In the genomic region with DNA sequence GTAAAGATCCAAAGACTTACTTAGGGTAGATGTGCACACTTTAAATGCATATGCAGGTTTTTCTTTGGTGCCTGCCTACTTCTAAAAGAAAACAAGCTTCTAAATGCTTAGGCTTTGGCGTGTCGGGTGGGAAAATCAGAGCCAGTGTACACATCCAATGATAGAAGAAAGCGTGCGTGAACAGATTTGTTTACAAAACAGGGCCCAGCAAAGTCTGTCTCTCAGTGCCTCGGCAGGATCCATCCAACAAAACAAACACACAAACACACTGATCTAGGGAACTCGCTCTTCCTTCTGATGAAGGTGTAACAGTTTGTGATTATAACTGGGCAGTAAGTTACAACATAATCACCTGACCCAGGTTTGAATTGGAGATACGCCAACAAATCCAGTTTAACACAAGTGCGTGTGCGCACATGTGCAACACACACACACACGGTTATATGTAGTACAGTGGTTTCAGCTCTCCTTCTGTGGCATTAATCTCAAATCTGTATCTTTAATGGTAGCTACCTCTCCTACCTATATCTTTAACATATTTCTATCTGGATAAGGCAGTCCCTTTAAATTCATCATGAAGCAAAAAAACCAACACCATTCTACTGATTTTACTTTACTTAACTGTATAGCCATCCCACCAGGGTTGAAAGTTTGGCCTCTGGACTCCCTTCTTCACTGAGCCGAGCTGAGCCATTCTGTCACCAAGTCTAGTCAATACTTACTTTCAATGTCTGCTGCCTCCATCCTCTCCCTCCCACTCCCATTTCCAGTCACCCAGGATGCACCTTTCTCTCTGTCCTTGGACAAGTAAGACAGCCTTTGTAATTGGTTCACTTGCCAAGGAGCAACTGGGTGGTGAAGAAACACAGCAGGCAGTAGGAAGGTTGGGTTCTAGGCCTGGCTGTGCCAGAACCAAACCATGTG, we compare ENCODE assay signal across 12 cellular contexts.
A peak's percentile ranks its signal among the peaks of the same experiment; 100 is the strongest.
DNase-seq lines count a peak whose midpoint lies in the region; ATAC-seq, FAIRE-seq and TF ChIP-seq lines count a peak whose summit lies in the region.
"Had no signal": no experiment of that assay in that cellular context is flagged by ENCODE, and none has a peak within 500 bp of the region (broad histone marks: within the 10 kb centered on the region; RNA-seq: fewer than 3 reads in every experiment).

No MANE protein-coding gene starts in this region.

- CTCF ChIA-PET in AG04450 (lab: Charles Lee) = interaction anchor here (1.0 kb wide), 1 partner anchor 63 kb away, joined by 3 read pairs; no protein-coding TSS in a partner anchor
- CTCF ChIA-PET in K562 (lab: Yijun Ruan, JAX; ENCODE audit: low intra/inter-chr PET ratio) = no interaction called here

- H3K79me2 ChIP-seq in K562 (ENCODE audit: control insufficient read depth, insufficient read depth, low read length) = no peaks in the 10 kb centered on the region

- in situ Hi-C loops in K562 (cut with MboI) = no loop called here

- H3K9me3 ChIP-seq in AG04450 (ENCODE audit: control insufficient read depth, insufficient read depth, low read length) (no peaks in the 10 kb centered on the region), K562 (replicated peaks; ENCODE audit: control insufficient read depth, insufficient read depth, low read depth, low read length) (no peaks in the 10 kb centered on the region)

- TF ChIP-seq POLR2A in K562 (conservative IDR thresholded peaks at IDR 0.05) = no peak

- no peak overlapping the region for H3K4me2 ChIP-seq in K562 (ENCODE audit: insufficient read depth, low read length)

- intact Hi-C loops in K562 (cut with micrococcal nuclease) = no loop called here

- H3K27me3 Mint-ChIP-seq in IgD-negative memory B cell = no peaks in the 10 kb centered on the region
- H3K27me3 Mint-ChIP-seq in naive B cell = no peaks in the 10 kb centered on the region

- H3K4me3 Mint-ChIP-seq in IgD-negative memory B cell (peak overlapping the region in 2 of 4 donors; percentile 48 to 54), naive B cell (peak overlapping the region in 1 of 8 donors; percentile 27)

- H3K9ac ChIP-seq in K562 (ENCODE audit: insufficient read depth in 1 of 2, low read depth in 2 of 2, low read length in 2 of 2) = no peak overlapping the region

- H3K9me1 ChIP-seq in K562 (ENCODE audit: control insufficient read depth, insufficient read depth, low read length) = no peaks in the 10 kb centered on the region

- WGBS in K562 (ENCODE audit: insufficient coverage, low coverage, missing lambda C conversion rate) = 65% methylated on average over 11 of the region's 11 CpGs

- H3K27me3 ChIP-seq in AG04450 (ENCODE audit: control insufficient read depth, insufficient read depth, low read length) (no peaks in the 10 kb centered on the region), K562 (ENCODE audit: control insufficient read depth in 2 of 2, insufficient read depth in 2 of 2, low read length in 2 of 2) (no peaks in the 10 kb centered on the region)

- H3K9me3 Mint-ChIP-seq in IgD-negative memory B cell = no peaks in the 10 kb centered on the region
- no peaks in the 10 kb centered on the region for H3K9me3 Mint-ChIP-seq in naive B cell

- no peak for TF ChIP-seq EP300 in K562 (IDR thresholded peaks at IDR 0.05; ENCODE audit: low read length)

- TF ChIP-seq CTCF in AG04450 (IDR thresholded peaks at IDR 0.05; ENCODE audit: low read depth, low read length) (no peak), K562 (IDR thresholded peaks at IDR 0.05 in 2 of 3, conservative IDR thresholded peaks at IDR 0.05 in 1 of 3; ENCODE audit: insufficient read depth in 2 of 3, low read depth in 1 of 3, low read length in 3 of 3) (no peak)

- no peak overlapping the region for H2AFZ ChIP-seq in K562 (ENCODE audit: low read depth, low read length)

- FAIRE-seq in K562 (lab: Jason Lieb, UNC) = peak; percentile 6
- FAIRE-seq: frontal cortex had no signal

- H3K4me1 Mint-ChIP-seq in IgD-negative memory B cell (peaks cover 48 to 58% (median 55%) of the 10 kb centered on the region in 3 donors), naive B cell (peaks cover 22 to 45% (median 38%) of the 10 kb centered on the region in 3 donors)

- no peaks in the 10 kb centered on the region for H4K20me1 ChIP-seq in K562 (replicated peaks; ENCODE audit: control insufficient read depth, insufficient read depth, low read length)

- no peak for TF ChIP-seq RAD21 in K562 (CRISPR knock-in tag; conservative IDR thresholded peaks at IDR 0.05 in 1 of 2, IDR thresholded peaks at IDR 0.05 in 1 of 2)

- DNase-seq in AG04450 (ENCODE audit: low read depth, low spot score) (no peak), K562 (ENCODE audit: extremely low read depth in 1 of 4, low spot score in 3 of 4) (no peak), naive B cell (no peak)
- DNase-seq: DMS79, NCI-H774, retina had no signal

- no peaks in the 10 kb centered on the region for H3K36me3 ChIP-seq in K562 (ENCODE audit: control insufficient read depth, insufficient read depth, low read length)

- ATAC-seq in K562 (no peak), naive B cell (ENCODE audit: low read depth in 2 of 2) (no peak), GM19397 (IDR thresholded peaks at IDR 0.05; ENCODE audit: unreplicated experiment) (no peak), GM21825 (IDR thresholded peaks at IDR 0.05; ENCODE audit: unreplicated experiment) (no peak), HG03039 (IDR thresholded peaks at IDR 0.05; ENCODE audit: unreplicated experiment) (no peak), HG02852 (IDR thresholded peaks at IDR 0.05; ENCODE audit: unreplicated experiment) (no peak)

- POLR2A ChIA-PET in AG04450 (lab: Yijun Ruan, JAX) = interaction anchor here (0.6 to 1.4 kb wide), 6 partner anchors 9 to 42 kb away, joined by 3 to 7 read pairs (median 4); no protein-coding TSS in a partner anchor
- POLR2A ChIA-PET in K562 (lab: Yijun Ruan, JAX) = interaction anchor here (0.6 to 1.9 kb wide), 4 partner anchors 12 to 22 kb away, joined by 3 to 6 read pairs (median 4); no protein-coding TSS in a partner anchor

- H3K4me1 ChIP-seq in K562 (replicated peaks in 1 of 2; ENCODE audit: control insufficient read depth in 2 of 2, insufficient read depth in 2 of 2, low read length in 2 of 2) = peaks cover 5 to 33% of the 10 kb centered on the region in 2 experiments; a peak in 4 of 5 replicates

- H3K27ac ChIP-seq in AG04450 (ENCODE audit: low read depth, low read length) (peak overlapping the region; percentile 77), K562 (ENCODE audit: extremely low read depth, low read depth, low read length) (peak overlapping the region; percentile 30; the same call in 1 of the 3 replicates)

- H3K27ac Mint-ChIP-seq in IgD-negative memory B cell (peak overlapping the region; percentile 32 to 70 (median 64)), naive B cell (peak overlapping the region in 5 of 6 donors; percentile 29 to 82 (median 47))

- H3K4me3 ChIP-seq in AG04450 (ENCODE audit: low read depth, low read length) (no peak overlapping the region; the same call in 1 of the 2 replicates), K562 (no peak overlapping the region)

- BruUV-seq in K562 (replicated peaks; lab: Mats Ljungman, UMichigan) = no TSS peak

- no peaks in the 10 kb centered on the region for H3K36me3 Mint-ChIP-seq in IgD-negative memory B cell
- peaks cover 0 to 4% of the 10 kb centered on the region in 2 donors for H3K36me3 Mint-ChIP-seq in naive B cell

TF ChIP-seq in K562, 482 proteins besides CTCF, POLR2A, EP300 and RAD21:
- TF ChIP-seq NFIC (IDR thresholded peaks at IDR 0.05) = peak; percentile 44; the same call in 1 of the 2 replicates
- TF ChIP-seq CSDE1 (IDR thresholded peaks at IDR 0.05) = no peak
- 0 out of 2 replicates have a peak, but pooled peaks have one; percentile 15 for TF ChIP-seq ZNF175 (CRISPR knock-in tag; IDR thresholded peaks at IDR 0.05; ENCODE audit: low read depth)
- TF ChIP-seq GABPB1 (CRISPR knock-in tag; IDR thresholded peaks at IDR 0.05) = peak; percentile 0; the same call in 1 of the 2 replicates
- TF ChIP-seq, protein P1, sequence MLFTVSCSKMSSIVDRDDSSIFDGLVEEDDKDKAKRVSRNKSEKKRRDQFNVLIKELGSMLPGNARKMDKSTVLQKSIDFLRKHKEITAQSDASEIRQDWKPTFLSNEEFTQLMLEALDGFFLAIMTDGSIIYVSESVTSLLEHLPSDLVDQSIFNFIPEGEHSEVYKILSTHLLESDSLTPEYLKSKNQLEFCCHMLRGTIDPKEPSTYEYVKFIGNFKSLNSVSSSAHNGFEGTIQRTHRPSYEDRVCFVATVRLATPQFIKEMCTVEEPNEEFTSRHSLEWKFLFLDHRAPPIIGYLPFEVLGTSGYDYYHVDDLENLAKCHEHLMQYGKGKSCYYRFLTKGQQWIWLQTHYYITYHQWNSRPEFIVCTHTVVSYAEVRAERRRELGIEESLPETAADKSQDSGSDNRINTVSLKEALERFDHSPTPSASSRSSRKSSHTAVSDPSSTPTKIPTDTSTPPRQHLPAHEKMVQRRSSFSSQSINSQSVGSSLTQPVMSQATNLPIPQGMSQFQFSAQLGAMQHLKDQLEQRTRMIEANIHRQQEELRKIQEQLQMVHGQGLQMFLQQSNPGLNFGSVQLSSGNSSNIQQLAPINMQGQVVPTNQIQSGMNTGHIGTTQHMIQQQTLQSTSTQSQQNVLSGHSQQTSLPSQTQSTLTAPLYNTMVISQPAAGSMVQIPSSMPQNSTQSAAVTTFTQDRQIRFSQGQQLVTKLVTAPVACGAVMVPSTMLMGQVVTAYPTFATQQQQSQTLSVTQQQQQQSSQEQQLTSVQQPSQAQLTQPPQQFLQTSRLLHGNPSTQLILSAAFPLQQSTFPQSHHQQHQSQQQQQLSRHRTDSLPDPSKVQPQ (CRISPR knock-in tag; IDR thresholded peaks at IDR 0.05; ENCODE audit: borderline replicate concordance) = no peak
- 0 out of 2 replicates have a peak, but pooled peaks have one; percentile 35 for TF ChIP-seq ZNF584 (CRISPR knock-in tag; IDR thresholded peaks at IDR 0.05; ENCODE audit: low read depth)
- TF ChIP-seq, protein P2, sequence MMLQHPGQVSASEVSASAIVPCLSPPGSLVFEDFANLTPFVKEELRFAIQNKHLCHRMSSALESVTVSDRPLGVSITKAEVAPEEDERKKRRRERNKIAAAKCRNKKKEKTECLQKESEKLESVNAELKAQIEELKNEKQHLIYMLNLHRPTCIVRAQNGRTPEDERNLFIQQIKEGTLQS (IDR thresholded peaks at IDR 0.05) = peak; percentile 10; the same call in 1 of the 2 replicates
- TF ChIP-seq, protein P2 (CRISPR knock-in tag; conservative IDR thresholded peaks at IDR 0.05) = no peak
- 0 out of 2 replicates have a peak, but pooled peaks have one; percentile 17 for TF ChIP-seq MED1 (CRISPR knock-in tag; IDR thresholded peaks at IDR 0.05; ENCODE audit: borderline replicate concordance)
- TF ChIP-seq FOSL1 (tag; conservative IDR thresholded peaks at IDR 0.05) = peak; percentile 68; the same call in 1 of the 2 replicates
- TF ChIP-seq KDM1A (IDR thresholded peaks at IDR 0.05) = peak; percentile 47 to 52; a peak in 1 of 4 replicates
